ENCODE assay signal across 15 cellular contexts in genomic region chr12:4449862-4450222, GRCh38. TPM values are rescaled to one million over a fixed set of nuclear protein-coding genes. Genes with fewer than 3 reads are reported as not detected.
DNase-seq lines count a peak whose midpoint lies in the region; ATAC-seq, FAIRE-seq and TF ChIP-seq lines count a peak whose summit lies in the region.
"Had no signal": no experiment of that assay in that cellular context is flagged by ENCODE, and none has a peak within 500 bp of the region (broad histone marks: within the 10 kb centered on the region; RNA-seq: fewer than 3 reads in every experiment).

No MANE protein-coding gene starts in this region.

- no peak for TF ChIP-seq CTCF in HepG2 (CRISPR knock-in tag; IDR thresholded peaks at IDR 0.05)
- TF ChIP-seq CTCF in right lobe of liver (IDR thresholded peaks at IDR 0.05), result no peak
- TF ChIP-seq CTCF in fibroblast of mammary gland (conservative IDR thresholded peaks at IDR 0.05; ENCODE audit: control insufficient read depth, insufficient read depth, low read depth, low read length), result no peak
- no peak for TF ChIP-seq CTCF in transverse colon (IDR thresholded peaks at IDR 0.05)
- TF ChIP-seq CTCF in heart left ventricle (IDR thresholded peaks at IDR 0.05), result no peak

- BruUV-seq in HepG2 (replicated peaks; lab: Mats Ljungman, UMichigan), result no TSS peak

- no peaks in the 10 kb centered on the region for H4K20me1 ChIP-seq in HepG2 (ENCODE audit: insufficient read depth, low read length)

- CTCF ChIA-PET in HepG2 (lab: Yijun Ruan, JAX; ENCODE audit: low intra/inter-chr PET ratio, low total read pairs), result no interaction called here

- intact Hi-C loops in HepG2 (cut with micrococcal nuclease; ENCODE audit: unreplicated experiment), result no loop called here
- intact Hi-C loops in right lobe of liver (cut with DNase I), result no loop called here
- intact Hi-C loops in transverse colon (cut with DNase I; ENCODE audit: low total_unique reads), result no loop called here
- intact Hi-C loops in heart left ventricle (cut with DNase I), result no loop called here
- intact Hi-C loops in left ventricle myocardium superior (cut with micrococcal nuclease), result no loop called here

- H3K9ac ChIP-seq in HepG2 (ENCODE audit: insufficient read depth, low read depth, low read length), result no peak overlapping the region

- H3K79me2 ChIP-seq in HepG2 (ENCODE audit: insufficient read depth, low read length), result no peaks in the 10 kb centered on the region

- no peak for TF ChIP-seq POLR2A in HepG2 (IDR thresholded peaks at IDR 0.05; ENCODE audit: insufficient read depth in 1 of 2, low read depth in 2 of 2, low read length in 2 of 2)
- no peak for TF ChIP-seq POLR2A in right lobe of liver (IDR thresholded peaks at IDR 0.05)
- TF ChIP-seq POLR2A in transverse colon (IDR thresholded peaks at IDR 0.05), result no peak
- TF ChIP-seq POLR2A in heart left ventricle (IDR thresholded peaks at IDR 0.05), result no peak

- peak overlapping the region; percentile 64 for H2AFZ ChIP-seq in HepG2 (ENCODE audit: low read length)

- TF ChIP-seq EP300 in HepG2 (IDR thresholded peaks at IDR 0.05; ENCODE audit: low read depth in 2 of 2, low read length in 2 of 2), result no peak
- TF ChIP-seq EP300 in HepG2 (CRISPR knock-in tag; IDR thresholded peaks at IDR 0.05; ENCODE audit: borderline replicate concordance), result no peak
- TF ChIP-seq EP300 in transverse colon (IDR thresholded peaks at IDR 0.05; ENCODE audit: low read depth), result no peak

- ATAC-seq in HepG2 (no peak; the same call in 2 of the 3 replicates), right lobe of liver (no peak), heart left ventricle (no peak), left ventricle myocardium superior (no peak)
- ATAC-seq: GM12878 had no signal

- H3K4me1 ChIP-seq in HepG2 (ENCODE audit: insufficient read depth, low read length), result peaks cover 22% of the 10 kb centered on the region
- no peaks in the 10 kb centered on the region for H3K4me1 ChIP-seq in right lobe of liver
- H3K4me1 ChIP-seq in transverse colon, result no peaks in the 10 kb centered on the region
- peaks cover 0 to 11% (median 1%) of the 10 kb centered on the region in 12 donors for H3K4me1 ChIP-seq in heart left ventricle
- H3K4me1 ChIP-seq: prostate gland had no signal

- TF ChIP-seq RAD21 in HepG2 (CRISPR knock-in tag; IDR thresholded peaks at IDR 0.05), result no peak

- DNase-seq in HepG2 (ENCODE audit: low spot score) (no peak), right lobe of liver (no peak), NCI-H69 (lab: John Stamatoyannopoulos, UW) (peak; percentile 93), fibroblast of mammary gland (ENCODE audit: low read depth) (peak; percentile 7), transverse colon (peak; percentile 23), heart left ventricle (no peak), left ventricle myocardium superior (no peak), 8988T (no peak)
- DNase-seq: activated CD4-positive, alpha-beta T cell treated with anti-CD3 and anti-CD28 coated beads, Interleukin-2, amount 50 U/mL, for 48 hours; activated effector memory CD4-positive, alpha-beta T cell treated with anti-CD3 and anti-CD28 coated beads, Interleukin-2, amount 50 U/mL, for 16 hours; NCI-H748 treated with DMSO at 0.1 percent for 48 hours; SHP77; stimulated activated naive CD4-positive, alpha-beta T cell had no signal

- WGBS in HepG2 (ENCODE audit: low lambda C conversion rate), result 21% methylated on average over 3 of the region's 4 CpGs
- 75% methylated on average over 3 of the region's 4 CpGs for WGBS in right lobe of liver (ENCODE audit: insufficient coverage, low coverage, low lambda C conversion rate, missing lambda C conversion rate)
- 38% methylated on average over 4 of the region's 4 CpGs; no CpG with 5 or more reads in 1 of the 2 donors for WGBS in transverse colon (ENCODE audit: low coverage in 1 of 2), 2 donors
- WGBS in heart left ventricle, 4 donors, result 42 to 60% (median 52%) methylated on average over 4 of the region's 4 CpGs

- H3K27ac ChIP-seq in HepG2 (ENCODE audit: extremely low read length, insufficient read depth, low read length) (no peak overlapping the region), right lobe of liver (no peak overlapping the region), transverse colon (no peak overlapping the region), heart left ventricle (no peak overlapping the region)
- H3K27ac ChIP-seq: prostate gland had no signal

- in situ Hi-C loops in HepG2 (cut with HindIII; ENCODE audit: extremely low pct_ligation_motif_present, low pct_unique_long_range_greater_than_20kb), result no loop called here
- in situ Hi-C loops in transverse colon (cut with MboI; ENCODE audit: low pct_ligation_motif_present in 1 of 4, low pct_unique_long_range_greater_than_20kb in 1 of 4, low sequenced_read_pairs in 3 of 4), result loop anchor here in 1 of 4 donors (25.0 kb wide), 1 partner anchor 88 kb away; no protein-coding TSS in a partner anchor

- H3K27me3 ChIP-seq in HepG2 (ENCODE audit: control insufficient read depth in 1 of 2, insufficient read depth in 2 of 2, low read length in 2 of 2) (peaks cover 3 to 39% of the 10 kb centered on the region in 2 experiments; a peak in 4 of 5 replicates), right lobe of liver (no peaks in the 10 kb centered on the region), transverse colon (peaks cover 4% of the 10 kb centered on the region), heart left ventricle (no peaks in the 10 kb centered on the region)

- H3K36me3 ChIP-seq in HepG2 (replicated peaks in 1 of 2; ENCODE audit: control insufficient read depth in 1 of 2, insufficient read depth in 2 of 2, low read length in 2 of 2) (no peaks in the 10 kb centered on the region), right lobe of liver (no peaks in the 10 kb centered on the region), transverse colon (no peaks in the 10 kb centered on the region), heart left ventricle (no peaks in the 10 kb centered on the region)
- H3K36me3 ChIP-seq: prostate gland had no signal

- H3K9me3 ChIP-seq in HepG2 (ENCODE audit: low read length) (no peaks in the 10 kb centered on the region), right lobe of liver (no peaks in the 10 kb centered on the region), transverse colon (no peaks in the 10 kb centered on the region), heart left ventricle (peaks cover 0 to 9% (median 0%) of the 10 kb centered on the region in 12 donors)
- H3K9me3 ChIP-seq: prostate gland had no signal

- POLR2A ChIA-PET in HepG2 (lab: Yijun Ruan, JAX), result no interaction called here

- peak overlapping the region; percentile 70 for H3K4me2 ChIP-seq in HepG2 (ENCODE audit: low read depth, low read length)

- H3K4me3 ChIP-seq in HepG2 (replicated peaks in 1 of 3; ENCODE audit: insufficient read depth in 1 of 3, low read depth in 2 of 3, low read length in 3 of 3) (peak overlapping the region in 1 of 3 experiments; percentile 30; a peak in 1 of 6 replicates), right lobe of liver (no peak overlapping the region), fibroblast of mammary gland (ENCODE audit: control insufficient read depth, low read depth, low read length) (no peak overlapping the region), transverse colon (no peak overlapping the region), heart left ventricle (no peak overlapping the region)
- H3K4me3 ChIP-seq: GM12878, prostate gland had no signal

- no peak for FAIRE-seq in HepG2 (lab: Jason Lieb, UNC)
- FAIRE-seq: GM12878 had no signal

TF ChIP-seq in HepG2, 621 proteins besides CTCF, POLR2A, EP300 and RAD21 (continues in another document):
- TF ChIP-seq TBL1XR1 (IDR thresholded peaks at IDR 0.05; ENCODE audit: borderline replicate concordance, low read length, partially characterized antibody), result no peak
- no peak for TF ChIP-seq ZMAT3 (CRISPR knock-in tag; conservative IDR thresholded peaks at IDR 0.05)
- TF ChIP-seq HNF4A (CRISPR knock-in tag; IDR thresholded peaks at IDR 0.05), result no peak
- no peak for TF ChIP-seq ARNT2 (CRISPR knock-in tag; IDR thresholded peaks at IDR 0.05; ENCODE audit: low read depth)

RNA-seq across cellular contexts. Expression of gene FGF6, which starts 4.2 kb away (rescaled TPM):
- total RNA-seq in HepG2 (2016; rRNA removed; fragmentation: Illumina TruSeq; extraction: Trizol) (not detected in 2 replicates), right lobe of liver (not detected), transverse colon (not detected), heart left ventricle (not detected), left ventricle myocardium superior (not detected)
- total RNA-seq in HepG2 (2016; cell fraction: cytosol; rRNA removed; fragmentation: Illumina TruSeq; extraction: Trizol; ENCODE audit: low read depth), result not detected in 2 replicates
- total RNA-seq in HepG2 (2016; cell fraction: insoluble cytoplasmic fraction; rRNA removed; fragmentation: Illumina TruSeq; extraction: Trizol), result not detected in 2 replicates
- not detected in 2 replicates for total RNA-seq in HepG2 (2016; cell fraction: membrane; rRNA removed; fragmentation: Illumina TruSeq; extraction: Trizol)
- total RNA-seq in HepG2 (2016; cell fraction: nucleus; rRNA removed; fragmentation: Illumina TruSeq; extraction: Trizol), result not detected in 2 replicates
- polyA plus RNA-seq in HepG2 (2011; rRNA removed) (not detected in 2 replicates), heart left ventricle (not detected)
- polyA plus RNA-seq in HepG2 (2011; cell fraction: cytosol; rRNA removed), result not detected in 2 replicates
- not detected in 2 replicates for polyA plus RNA-seq in HepG2 (2011; cell fraction: nucleus; rRNA removed)
- not detected in 2 replicates for polyA plus RNA-seq in HepG2 (2012)
- polyA plus RNA-seq in HepG2 (2016; cell fraction: cytosol; fragmentation: Illumina TruSeq; extraction: Trizol; ENCODE audit: low read depth), result not detected in 2 replicates
- polyA plus RNA-seq in HepG2 (2016; cell fraction: insoluble cytoplasmic fraction; fragmentation: Illumina TruSeq; extraction: Trizol; ENCODE audit: low read depth), result not detected in 2 replicates
- polyA plus RNA-seq in HepG2 (2016; cell fraction: membrane; fragmentation: Illumina TruSeq; extraction: Trizol; ENCODE audit: low read depth), result not detected in 2 replicates
- polyA plus RNA-seq in HepG2 (2016; cell fraction: nucleus; fragmentation: Illumina TruSeq; extraction: Trizol; ENCODE audit: insufficient read depth, low read depth), result not detected in 2 replicates
- not detected in 2 replicates for polyA minus RNA-seq in HepG2 (2011; rRNA and poly(A)+ RNA removed; ENCODE audit: low replicate concordance)
- not detected in 2 replicates for polyA minus RNA-seq in HepG2 (2011; cell fraction: cytosol; rRNA and poly(A)+ RNA removed)
- polyA minus RNA-seq in HepG2 (2011; cell fraction: nucleus; rRNA and poly(A)+ RNA removed), result not detected in 2 replicates
- total RNA-seq: GM12878, prostate gland had no signal
- polyA plus RNA-seq: GM12878 had no signal

Comparison
In these comparisons a context has a peak if more than half of its experiments do, and no peak if none do; other contexts are left out.
1. DNase-seq: peak in NCI-H69 (single experiment), fibroblast of mammary gland (single experiment) and transverse colon (single experiment); none in HepG2 (single experiment), right lobe of liver (0 of 3), heart left ventricle (0 of 5), left ventricle myocardium superior (single experiment) and 8988T (single experiment).